Comparison of ENCODE assay signal across 1 cellular context in the genomic region with DNA sequence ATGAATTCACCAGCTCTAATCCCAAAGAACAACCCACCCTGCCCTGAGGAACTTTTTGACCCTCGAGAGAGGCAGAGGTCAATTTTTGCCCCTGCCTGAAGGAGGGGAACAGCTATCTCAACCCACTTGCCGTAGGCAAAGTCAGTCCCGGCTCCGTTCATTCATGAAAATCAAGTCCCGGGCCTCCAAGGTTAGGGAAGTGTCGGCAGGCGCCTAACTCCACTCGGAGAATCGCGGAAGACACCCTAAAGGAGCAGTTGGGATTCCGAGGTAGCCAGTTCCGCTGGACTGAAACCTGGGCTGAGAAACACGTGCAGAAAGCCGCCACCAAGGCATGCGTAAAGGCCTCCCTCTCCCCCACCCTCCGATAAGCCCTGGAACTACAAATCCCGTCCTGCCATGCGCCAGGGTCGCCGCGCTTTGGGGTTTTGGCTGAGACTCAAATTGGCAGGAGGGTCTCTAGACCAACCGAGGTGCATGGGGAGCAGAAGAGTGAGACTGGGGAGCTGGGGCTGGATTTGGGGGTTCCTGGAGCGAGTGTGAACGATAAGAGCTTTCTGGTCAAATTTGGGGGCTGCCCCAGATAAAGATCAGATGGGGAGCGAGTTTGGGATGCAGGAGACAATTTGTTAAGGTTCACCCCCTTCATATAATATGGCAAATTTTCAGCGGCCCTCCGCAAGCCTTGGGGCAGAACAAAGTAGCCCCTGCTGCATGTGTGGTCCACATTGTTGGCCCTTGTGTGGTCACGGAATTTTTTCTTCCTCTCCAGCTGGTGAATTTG.
TF ChIP-seq lines count a peak whose summit lies in the region.

A gene (minus strand): TSS at position 290 of the 784 bp plus-strand sequence. CDS start 2,955 bp downstream, outside the sequence.

TF ChIP-seq in HepG2, 621 proteins besides CTCF, POLR2A, EP300 and RAD21 (continued from another document):
- TF ChIP-seq, protein P1, sequence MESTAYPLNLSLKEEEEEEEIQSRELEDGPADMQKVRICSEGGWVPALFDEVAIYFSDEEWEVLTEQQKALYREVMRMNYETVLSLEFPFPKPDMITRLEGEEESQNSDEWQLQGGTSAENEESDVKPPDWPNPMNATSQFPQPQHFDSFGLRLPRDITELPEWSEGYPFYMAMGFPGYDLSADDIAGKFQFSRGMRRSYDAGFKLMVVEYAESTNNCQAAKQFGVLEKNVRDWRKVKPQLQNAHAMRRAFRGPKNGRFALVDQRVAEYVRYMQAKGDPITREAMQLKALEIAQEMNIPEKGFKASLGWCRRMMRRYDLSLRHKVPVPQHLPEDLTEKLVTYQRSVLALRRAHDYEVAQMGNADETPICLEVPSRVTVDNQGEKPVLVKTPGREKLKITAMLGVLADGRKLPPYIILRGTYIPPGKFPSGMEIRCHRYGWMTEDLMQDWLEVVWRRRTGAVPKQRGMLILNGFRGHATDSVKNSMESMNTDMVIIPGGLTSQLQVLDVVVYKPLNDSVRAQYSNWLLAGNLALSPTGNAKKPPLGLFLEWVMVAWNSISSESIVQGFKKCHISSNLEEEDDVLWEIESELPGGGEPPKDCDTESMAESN (CRISPR knock-in tag; conservative IDR thresholded peaks at IDR 0.05), result peak; percentile 64; the same call in 1 of the 2 replicates
- TF ChIP-seq, protein P2, sequence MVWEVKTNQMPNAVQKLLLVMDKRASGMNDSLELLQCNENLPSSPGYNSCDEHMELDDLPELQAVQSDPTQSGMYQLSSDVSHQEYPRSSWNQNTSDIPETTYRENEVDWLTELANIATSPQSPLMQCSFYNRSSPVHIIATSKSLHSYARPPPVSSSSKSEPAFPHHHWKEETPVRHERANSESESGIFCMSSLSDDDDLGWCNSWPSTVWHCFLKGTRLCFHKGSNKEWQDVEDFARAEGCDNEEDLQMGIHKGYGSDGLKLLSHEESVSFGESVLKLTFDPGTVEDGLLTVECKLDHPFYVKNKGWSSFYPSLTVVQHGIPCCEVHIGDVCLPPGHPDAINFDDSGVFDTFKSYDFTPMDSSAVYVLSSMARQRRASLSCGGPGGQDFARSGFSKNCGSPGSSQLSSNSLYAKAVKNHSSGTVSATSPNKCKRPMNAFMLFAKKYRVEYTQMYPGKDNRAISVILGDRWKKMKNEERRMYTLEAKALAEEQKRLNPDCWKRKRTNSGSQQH (CRISPR knock-in tag; IDR thresholded peaks at IDR 0.05; ENCODE audit: low read depth), result 0 out of 2 replicates have a peak, but pooled peaks have one; percentile 32
- TF ChIP-seq IKZF4 (CRISPR knock-in tag; IDR thresholded peaks at IDR 0.05; ENCODE audit: borderline replicate concordance, low read depth, not compliant biosample characterization) (peak; percentile 53), ZNF331 (CRISPR knock-in tag; IDR thresholded peaks at IDR 0.05) (0 out of 2 replicates have a peak, but pooled peaks have one; percentile 48), ZMYM2 (CRISPR knock-in tag; IDR thresholded peaks at IDR 0.05) (0 out of 2 replicates have a peak, but pooled peaks have one; percentile 30), ZNF747 (CRISPR knock-in tag; IDR thresholded peaks at IDR 0.05; ENCODE audit: borderline replicate concordance) (peak; percentile 44; the same call in 1 of the 2 replicates), ATM (IDR thresholded peaks at IDR 0.05; ENCODE audit: borderline replicate concordance) (no peak), ZNF441 (CRISPR knock-in tag; IDR thresholded peaks at IDR 0.05; ENCODE audit: borderline replicate concordance) (0 out of 2 replicates have a peak, but pooled peaks have one; percentile 37), GATAD2A (CRISPR knock-in tag; IDR thresholded peaks at IDR 0.05) (peak; percentile 29; the same call in 1 of the 2 replicates), MIER3 (CRISPR knock-in tag; IDR thresholded peaks at IDR 0.05; ENCODE audit: borderline replicate concordance) (peak; percentile 36; the same call in 1 of the 2 replicates), NRL (CRISPR knock-in tag; IDR thresholded peaks at IDR 0.05; ENCODE audit: borderline replicate concordance) (0 out of 2 replicates have a peak, but pooled peaks have one; percentile 65), ZNF225 (CRISPR knock-in tag; IDR thresholded peaks at IDR 0.05) (no peak), KMT2A (CRISPR knock-in tag; IDR thresholded peaks at IDR 0.05) (peak; percentile 64; the same call in 1 of the 2 replicates)
- TF ChIP-seq, protein P3, sequence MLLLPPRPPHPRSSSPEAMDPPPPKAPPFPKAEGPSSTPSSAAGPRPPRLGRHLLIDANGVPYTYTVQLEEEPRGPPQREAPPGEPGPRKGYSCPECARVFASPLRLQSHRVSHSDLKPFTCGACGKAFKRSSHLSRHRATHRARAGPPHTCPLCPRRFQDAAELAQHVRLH (CRISPR knock-in tag; IDR thresholded peaks at IDR 0.05; ENCODE audit: borderline replicate concordance, low read depth), result peak; percentile 28; the same call in 1 of the 2 replicates
- TF ChIP-seq, protein P4, sequence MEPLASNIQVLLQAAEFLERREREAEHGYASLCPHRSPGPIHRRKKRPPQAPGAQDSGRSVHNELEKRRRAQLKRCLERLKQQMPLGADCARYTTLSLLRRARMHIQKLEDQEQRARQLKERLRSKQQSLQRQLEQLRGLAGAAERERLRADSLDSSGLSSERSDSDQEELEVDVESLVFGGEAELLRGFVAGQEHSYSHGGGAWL (CRISPR knock-in tag; IDR thresholded peaks at IDR 0.05), result peak; percentile 62; the same call in 1 of the 2 replicates
- TF ChIP-seq, protein P5, sequence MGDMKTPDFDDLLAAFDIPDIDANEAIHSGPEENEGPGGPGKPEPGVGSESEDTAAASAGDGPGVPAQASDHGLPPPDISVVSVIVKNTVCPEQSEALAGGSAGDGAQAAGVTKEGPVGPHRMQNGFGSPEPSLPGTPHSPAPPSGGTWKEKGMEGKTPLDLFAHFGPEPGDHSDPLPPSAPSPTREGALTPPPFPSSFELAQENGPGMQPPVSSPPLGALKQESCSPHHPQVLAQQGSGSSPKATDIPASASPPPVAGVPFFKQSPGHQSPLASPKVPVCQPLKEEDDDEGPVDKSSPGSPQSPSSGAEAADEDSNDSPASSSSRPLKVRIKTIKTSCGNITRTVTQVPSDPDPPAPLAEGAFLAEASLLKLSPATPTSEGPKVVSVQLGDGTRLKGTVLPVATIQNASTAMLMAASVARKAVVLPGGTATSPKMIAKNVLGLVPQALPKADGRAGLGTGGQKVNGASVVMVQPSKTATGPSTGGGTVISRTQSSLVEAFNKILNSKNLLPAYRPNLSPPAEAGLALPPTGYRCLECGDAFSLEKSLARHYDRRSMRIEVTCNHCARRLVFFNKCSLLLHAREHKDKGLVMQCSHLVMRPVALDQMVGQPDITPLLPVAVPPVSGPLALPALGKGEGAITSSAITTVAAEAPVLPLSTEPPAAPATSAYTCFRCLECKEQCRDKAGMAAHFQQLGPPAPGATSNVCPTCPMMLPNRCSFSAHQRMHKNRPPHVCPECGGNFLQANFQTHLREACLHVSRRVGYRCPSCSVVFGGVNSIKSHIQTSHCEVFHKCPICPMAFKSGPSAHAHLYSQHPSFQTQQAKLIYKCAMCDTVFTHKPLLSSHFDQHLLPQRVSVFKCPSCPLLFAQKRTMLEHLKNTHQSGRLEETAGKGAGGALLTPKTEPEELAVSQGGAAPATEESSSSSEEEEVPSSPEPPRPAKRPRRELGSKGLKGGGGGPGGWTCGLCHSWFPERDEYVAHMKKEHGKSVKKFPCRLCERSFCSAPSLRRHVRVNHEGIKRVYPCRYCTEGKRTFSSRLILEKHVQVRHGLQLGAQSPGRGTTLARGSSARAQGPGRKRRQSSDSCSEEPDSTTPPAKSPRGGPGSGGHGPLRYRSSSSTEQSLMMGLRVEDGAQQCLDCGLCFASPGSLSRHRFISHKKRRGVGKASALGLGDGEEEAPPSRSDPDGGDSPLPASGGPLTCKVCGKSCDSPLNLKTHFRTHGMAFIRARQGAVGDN (CRISPR knock-in tag; IDR thresholded peaks at IDR 0.05), result peak; percentile 85
- TF ChIP-seq, protein P6, sequence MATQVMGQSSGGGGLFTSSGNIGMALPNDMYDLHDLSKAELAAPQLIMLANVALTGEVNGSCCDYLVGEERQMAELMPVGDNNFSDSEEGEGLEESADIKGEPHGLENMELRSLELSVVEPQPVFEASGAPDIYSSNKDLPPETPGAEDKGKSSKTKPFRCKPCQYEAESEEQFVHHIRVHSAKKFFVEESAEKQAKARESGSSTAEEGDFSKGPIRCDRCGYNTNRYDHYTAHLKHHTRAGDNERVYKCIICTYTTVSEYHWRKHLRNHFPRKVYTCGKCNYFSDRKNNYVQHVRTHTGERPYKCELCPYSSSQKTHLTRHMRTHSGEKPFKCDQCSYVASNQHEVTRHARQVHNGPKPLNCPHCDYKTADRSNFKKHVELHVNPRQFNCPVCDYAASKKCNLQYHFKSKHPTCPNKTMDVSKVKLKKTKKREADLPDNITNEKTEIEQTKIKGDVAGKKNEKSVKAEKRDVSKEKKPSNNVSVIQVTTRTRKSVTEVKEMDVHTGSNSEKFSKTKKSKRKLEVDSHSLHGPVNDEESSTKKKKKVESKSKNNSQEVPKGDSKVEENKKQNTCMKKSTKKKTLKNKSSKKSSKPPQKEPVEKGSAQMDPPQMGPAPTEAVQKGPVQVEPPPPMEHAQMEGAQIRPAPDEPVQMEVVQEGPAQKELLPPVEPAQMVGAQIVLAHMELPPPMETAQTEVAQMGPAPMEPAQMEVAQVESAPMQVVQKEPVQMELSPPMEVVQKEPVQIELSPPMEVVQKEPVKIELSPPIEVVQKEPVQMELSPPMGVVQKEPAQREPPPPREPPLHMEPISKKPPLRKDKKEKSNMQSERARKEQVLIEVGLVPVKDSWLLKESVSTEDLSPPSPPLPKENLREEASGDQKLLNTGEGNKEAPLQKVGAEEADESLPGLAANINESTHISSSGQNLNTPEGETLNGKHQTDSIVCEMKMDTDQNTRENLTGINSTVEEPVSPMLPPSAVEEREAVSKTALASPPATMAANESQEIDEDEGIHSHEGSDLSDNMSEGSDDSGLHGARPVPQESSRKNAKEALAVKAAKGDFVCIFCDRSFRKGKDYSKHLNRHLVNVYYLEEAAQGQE (IDR thresholded peaks at IDR 0.05; ENCODE audit: borderline replicate concordance in 1 of 2, low read depth in 1 of 2, low read length in 2 of 2), result peak in 1 of 2 experiments; percentile 12; a peak in 1 of 4 replicates
- TF ChIP-seq, protein P7, sequence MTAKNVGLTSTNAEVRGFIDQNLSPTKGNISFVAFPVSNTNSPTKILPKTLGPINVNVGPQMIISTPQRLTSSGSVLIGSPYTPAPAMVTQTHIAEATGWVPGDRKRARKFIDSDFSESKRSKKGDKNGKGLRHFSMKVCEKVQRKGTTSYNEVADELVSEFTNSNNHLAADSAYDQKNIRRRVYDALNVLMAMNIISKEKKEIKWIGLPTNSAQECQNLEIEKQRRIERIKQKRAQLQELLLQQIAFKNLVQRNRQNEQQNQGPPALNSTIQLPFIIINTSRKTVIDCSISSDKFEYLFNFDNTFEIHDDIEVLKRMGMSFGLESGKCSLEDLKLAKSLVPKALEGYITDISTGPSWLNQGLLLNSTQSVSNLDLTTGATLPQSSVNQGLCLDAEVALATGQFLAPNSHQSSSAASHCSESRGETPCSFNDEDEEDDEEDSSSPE (CRISPR knock-in tag; IDR thresholded peaks at IDR 0.05), result peak; percentile 88
- TF ChIP-seq, protein P8, sequence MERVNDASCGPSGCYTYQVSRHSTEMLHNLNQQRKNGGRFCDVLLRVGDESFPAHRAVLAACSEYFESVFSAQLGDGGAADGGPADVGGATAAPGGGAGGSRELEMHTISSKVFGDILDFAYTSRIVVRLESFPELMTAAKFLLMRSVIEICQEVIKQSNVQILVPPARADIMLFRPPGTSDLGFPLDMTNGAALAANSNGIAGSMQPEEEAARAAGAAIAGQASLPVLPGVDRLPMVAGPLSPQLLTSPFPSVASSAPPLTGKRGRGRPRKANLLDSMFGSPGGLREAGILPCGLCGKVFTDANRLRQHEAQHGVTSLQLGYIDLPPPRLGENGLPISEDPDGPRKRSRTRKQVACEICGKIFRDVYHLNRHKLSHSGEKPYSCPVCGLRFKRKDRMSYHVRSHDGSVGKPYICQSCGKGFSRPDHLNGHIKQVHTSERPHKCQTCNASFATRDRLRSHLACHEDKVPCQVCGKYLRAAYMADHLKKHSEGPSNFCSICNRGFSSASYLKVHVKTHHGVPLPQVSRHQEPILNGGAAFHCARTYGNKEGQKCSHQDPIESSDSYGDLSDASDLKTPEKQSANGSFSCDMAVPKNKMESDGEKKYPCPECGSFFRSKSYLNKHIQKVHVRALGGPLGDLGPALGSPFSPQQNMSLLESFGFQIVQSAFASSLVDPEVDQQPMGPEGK (CRISPR knock-in tag; IDR thresholded peaks at IDR 0.05), result peak; percentile 46; the same call in 1 of the 2 replicates
- TF ChIP-seq, protein P9, sequence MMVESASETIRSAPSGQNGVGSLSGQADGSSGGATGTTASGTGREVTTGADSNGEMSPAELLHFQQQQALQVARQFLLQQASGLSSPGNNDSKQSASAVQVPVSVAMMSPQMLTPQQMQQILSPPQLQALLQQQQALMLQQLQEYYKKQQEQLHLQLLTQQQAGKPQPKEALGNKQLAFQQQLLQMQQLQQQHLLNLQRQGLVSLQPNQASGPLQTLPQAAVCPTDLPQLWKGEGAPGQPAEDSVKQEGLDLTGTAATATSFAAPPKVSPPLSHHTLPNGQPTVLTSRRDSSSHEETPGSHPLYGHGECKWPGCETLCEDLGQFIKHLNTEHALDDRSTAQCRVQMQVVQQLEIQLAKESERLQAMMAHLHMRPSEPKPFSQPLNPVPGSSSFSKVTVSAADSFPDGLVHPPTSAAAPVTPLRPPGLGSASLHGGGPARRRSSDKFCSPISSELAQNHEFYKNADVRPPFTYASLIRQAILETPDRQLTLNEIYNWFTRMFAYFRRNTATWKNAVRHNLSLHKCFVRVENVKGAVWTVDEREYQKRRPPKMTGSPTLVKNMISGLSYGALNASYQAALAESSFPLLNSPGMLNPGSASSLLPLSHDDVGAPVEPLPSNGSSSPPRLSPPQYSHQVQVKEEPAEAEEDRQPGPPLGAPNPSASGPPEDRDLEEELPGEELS (CRISPR knock-in tag; IDR thresholded peaks at IDR 0.05), result no peak; the same call in 1 of the 2 replicates
TF ChIP-seq in HepG2: peak in this region for 134.
